Comparison of ENCODE assay signal across 18 cellular contexts in the genomic region with DNA sequence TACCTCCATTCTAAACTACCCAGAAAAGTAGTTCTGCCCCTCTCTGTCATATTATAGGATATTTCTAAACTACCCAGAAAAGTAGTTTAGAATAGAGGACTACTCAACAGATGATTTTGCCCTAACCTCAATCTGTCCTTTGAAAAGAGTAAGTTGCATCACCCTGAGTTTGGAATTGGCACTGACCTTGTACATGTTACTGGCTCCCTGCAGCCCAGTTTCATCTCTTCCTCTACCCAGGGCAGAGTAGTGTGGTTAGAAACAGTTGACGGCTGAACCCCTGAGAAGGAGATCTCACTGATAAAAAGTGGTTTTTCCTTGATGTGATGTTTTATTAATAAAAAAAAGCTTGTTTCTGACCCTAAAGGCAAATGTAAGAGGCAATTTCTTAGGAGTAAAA.
DNase-seq lines count a peak whose midpoint lies in the region; ATAC-seq and TF ChIP-seq lines count a peak whose summit lies in the region.
"Had no signal": no experiment of that assay in that cellular context is flagged by ENCODE, and none has a peak within 500 bp of the region (broad histone marks: within the 10 kb centered on the region; RNA-seq: fewer than 3 reads in every experiment).

No MANE protein-coding gene starts in this region.

- no peaks in the 10 kb centered on the region for H3K9me3 ChIP-seq in Loucy (ENCODE audit: insufficient read depth, low read depth, low read length)
- no peaks in the 10 kb centered on the region for H3K9me3 ChIP-seq in neural progenitor cell (ENCODE audit: low read depth)
- no peaks in the 10 kb centered on the region for H3K9me3 ChIP-seq in psoas muscle

- intact Hi-C loops in psoas muscle (cut with DNase I), result no loop called here

- no peaks in the 10 kb centered on the region for H3K36me3 ChIP-seq in Loucy (ENCODE audit: insufficient read depth, low read length)
- no peaks in the 10 kb centered on the region for H3K36me3 ChIP-seq in neural progenitor cell
- H3K36me3 ChIP-seq in psoas muscle (ENCODE audit: insufficient read depth in 1 of 2, low read depth in 1 of 2), result no peaks in the 10 kb centered on the region

- no peaks in the 10 kb centered on the region for H3K36me3 Mint-ChIP-seq in neural progenitor cell

- peaks cover 61% of the 10 kb centered on the region for H3K4me1 ChIP-seq in Loucy (ENCODE audit: insufficient read depth, low read length, poor library complexity, severe bottlenecking)
- H3K4me1 ChIP-seq in neural progenitor cell, result no peaks in the 10 kb centered on the region
- H3K4me1 ChIP-seq in psoas muscle, result no peaks in the 10 kb centered on the region

- no peaks in the 10 kb centered on the region for H3K9me3 Mint-ChIP-seq in neural progenitor cell
- H3K9me3 Mint-ChIP-seq: HFFc6 had no signal

- no peaks in the 10 kb centered on the region for H4K20me1 ChIP-seq in Loucy (ENCODE audit: insufficient read depth, low read length, poor library complexity, severe bottlenecking)
- no peaks in the 10 kb centered on the region for H4K20me1 ChIP-seq in neural progenitor cell (ENCODE audit: low read depth)

- no peak overlapping the region for H3K27ac ChIP-seq in neural progenitor cell
- no peak overlapping the region for H3K27ac ChIP-seq in psoas muscle
- H3K27ac ChIP-seq: RWPE1 had no signal

- DNase-seq in AG09319 (ENCODE audit: extremely low read depth, low read depth), result peak; percentile 5
- peak; percentile 12 to 41 for DNase-seq in cardiac fibroblast (ENCODE audit: low read depth in 2 of 2)
- peak; percentile 56 for DNase-seq in left lobe of liver (ENCODE audit: low spot score)
- DNase-seq in D341Med (ENCODE audit: low spot score), result no peak
- no peak for DNase-seq in NCI-H2227 treated with DMSO at 0.1 percent for 48 hours (lab: John Stamatoyannopoulos, UW)
- no peak for DNase-seq in neural progenitor cell (ENCODE audit: low spot score)
- DNase-seq in psoas muscle, result no peak
- DNase-seq: 8988T, C1 segment of cervical spinal cord, COR-L47, DMS153, HFFc6, KBM-7, MM.1S, NCI-H1105 treated with DMSO at 0.1 percent for 48 hours, NCI-H187 had no signal

- no peaks in the 10 kb centered on the region for H3K27me3 ChIP-seq in Loucy (ENCODE audit: insufficient read depth, low read length, poor library complexity, severe bottlenecking)
- H3K27me3 ChIP-seq in neural progenitor cell, result no peaks in the 10 kb centered on the region
- H3K27me3 ChIP-seq in psoas muscle (ENCODE audit: insufficient read depth in 3 of 3, low read length in 2 of 3), result no peaks in the 10 kb centered on the region

- no peaks in the 10 kb centered on the region for H3K9me2 ChIP-seq in Loucy (replicated peaks; ENCODE audit: low read depth, low read length)

- H2AFZ ChIP-seq in Loucy (ENCODE audit: low read length) (no peak overlapping the region; the same call in 1 of the 2 replicates), neural progenitor cell (replicated peaks) (no peak overlapping the region)

- H3K4me3 ChIP-seq in Loucy (ENCODE audit: low read length, poor library complexity, severe bottlenecking) (peak overlapping the region; percentile 28), cardiac fibroblast (replicated peaks in 1 of 2; ENCODE audit: low read depth in 2 of 2, low read length in 2 of 2) (no peak overlapping the region), neural progenitor cell (no peak overlapping the region), psoas muscle (no peak overlapping the region)

- H3K27me3 Mint-ChIP-seq in neural progenitor cell (ENCODE audit: insufficient read depth, low read depth), result no peaks in the 10 kb centered on the region

- no peak overlapping the region for H3K4me3 Mint-ChIP-seq in neural progenitor cell
- H3K4me3 Mint-ChIP-seq: HFFc6 had no signal

- peak; percentile 94 for ATAC-seq in left lobe of liver
- ATAC-seq in psoas muscle, result no peak

- H3F3A ChIP-seq in Loucy (ENCODE audit: low read depth) (no peaks in the 10 kb centered on the region), neural progenitor cell (ENCODE audit: low read depth) (no peaks in the 10 kb centered on the region)

- H3K4me2 ChIP-seq in Loucy (ENCODE audit: low read depth, low read length, poor library complexity, severe bottlenecking), result peak overlapping the region; percentile 66
- no peak overlapping the region for H3K4me2 ChIP-seq in neural progenitor cell

- TF ChIP-seq CTCF in AG09319 (IDR thresholded peaks at IDR 0.05; ENCODE audit: low read depth, low read length) (no peak), Loucy (conservative IDR thresholded peaks at IDR 0.05; ENCODE audit: low read length) (no peak), cardiac fibroblast (IDR thresholded peaks at IDR 0.05; ENCODE audit: low read depth, low read length) (no peak), neural progenitor cell (IDR thresholded peaks at IDR 0.05) (no peak), psoas muscle (IDR thresholded peaks at IDR 0.05) (no peak)

- H3K9ac ChIP-seq in Loucy (ENCODE audit: low read depth, low read length, poor library complexity, severe bottlenecking), result peak overlapping the region; percentile 30
- no peak overlapping the region for H3K9ac ChIP-seq in neural progenitor cell

- H3K79me2 ChIP-seq in Loucy (ENCODE audit: insufficient read depth, low read length) (no peaks in the 10 kb centered on the region), neural progenitor cell (ENCODE audit: low read depth) (no peaks in the 10 kb centered on the region)

- no peak overlapping the region for H3K27ac Mint-ChIP-seq in neural progenitor cell
- H3K27ac Mint-ChIP-seq: HFFc6 had no signal

- H3K4me1 Mint-ChIP-seq in neural progenitor cell, result no peaks in the 10 kb centered on the region

- 81 to 85% (median 83%) methylated on average over 1 of the region's 1 CpG for WGBS in psoas muscle, 3 donors

Comparison
In these comparisons a context has a peak if more than half of its experiments do, and no peak if none do; other contexts are left out.
1. DNase-seq: peak in AG09319 (single experiment), cardiac fibroblast (2 of 2) and left lobe of liver (single experiment); none in D341Med (single experiment), NCI-H2227 treated with DMSO at 0.1 percent for 48 hours (single experiment), neural progenitor cell (single experiment) and psoas muscle (0 of 2).